Comparison of ENCODE assay signal across 1 cellular context in genomic region chr2:54456526-54457325, GRCh38.
TF ChIP-seq lines count a peak whose summit lies in the region.

No MANE protein-coding gene starts in this region.

TF ChIP-seq in HepG2, 621 proteins besides CTCF, POLR2A, EP300 and RAD21 (continued from another document and continues in another):
- TF ChIP-seq HNF4G (IDR thresholded peaks at IDR 0.05; ENCODE audit: borderline replicate concordance, low read depth, low read length) (no peak), HNF4G (CRISPR knock-in tag; IDR thresholded peaks at IDR 0.05; ENCODE audit: borderline replicate concordance, low read depth) (peak; percentile 47; the same call in 1 of the 2 replicates), ZNF441 (CRISPR knock-in tag; IDR thresholded peaks at IDR 0.05; ENCODE audit: borderline replicate concordance) (peak; percentile 57; the same call in 1 of the 2 replicates), ZFP37 (CRISPR knock-in tag; IDR thresholded peaks at IDR 0.05; ENCODE audit: borderline replicate concordance) (0 out of 2 replicates have a peak, but pooled peaks have one; percentile 20), AGO2 (optimal IDR thresholded peaks at IDR 0.05; ENCODE audit: low read depth, low read length) (peak; percentile 59), ASH2L (IDR thresholded peaks at IDR 0.05; ENCODE audit: insufficient read length, low read depth, low read length) (peak; percentile 10), ZNF800 (CRISPR knock-in tag; IDR thresholded peaks at IDR 0.05) (no peak), ZNF563 (CRISPR knock-in tag; IDR thresholded peaks at IDR 0.05) (peak; percentile 49; the same call in 1 of the 2 replicates), RERE (CRISPR knock-in tag; IDR thresholded peaks at IDR 0.05; ENCODE audit: low read depth) (no peak), MEIS2 (CRISPR knock-in tag; IDR thresholded peaks at IDR 0.05) (peak; percentile 53; the same call in 1 of the 2 replicates), ZFY (CRISPR knock-in tag; IDR thresholded peaks at IDR 0.05) (peak; percentile 48), GZF1 (CRISPR knock-in tag; IDR thresholded peaks at IDR 0.05) (no peak), EZH2 (conservative IDR thresholded peaks at IDR 0.05; ENCODE audit: low read depth, low read length) (no peak), HOXA3 (CRISPR knock-in tag; IDR thresholded peaks at IDR 0.05) (peak; percentile 18; the same call in 1 of the 2 replicates), ZNF792 (CRISPR knock-in tag; IDR thresholded peaks at IDR 0.05) (no peak), YY1 (IDR thresholded peaks at IDR 0.05; ENCODE audit: insufficient read depth, insufficient replicate concordance, low read depth, low read length) (peak; percentile 29), ZNF138 (CRISPR knock-in tag; IDR thresholded peaks at IDR 0.05; ENCODE audit: low read depth) (0 out of 2 replicates have a peak, but pooled peaks have one; percentile 9), TAF15 (IDR thresholded peaks at IDR 0.05; ENCODE audit: low read depth, low read length, poor library complexity, severe bottlenecking) (peak; percentile 63), ZNF776 (CRISPR knock-in tag; IDR thresholded peaks at IDR 0.05) (0 out of 2 replicates have a peak, but pooled peaks have one; percentile 16), ZNF24 (IDR thresholded peaks at IDR 0.05) (no peak), REPIN1 (CRISPR knock-in tag; IDR thresholded peaks at IDR 0.05; ENCODE audit: borderline replicate concordance, low read depth) (no peak), E2F5 (CRISPR knock-in tag; conservative IDR thresholded peaks at IDR 0.05) (no peak; the same call in 1 of the 2 replicates), ZMAT3 (CRISPR knock-in tag; conservative IDR thresholded peaks at IDR 0.05) (0 out of 2 replicates have a peak, but pooled peaks have one; percentile 53), MXI1 (IDR thresholded peaks at IDR 0.05; ENCODE audit: borderline replicate concordance, low read depth, low read length) (0 out of 3 replicates have a peak, but pooled peaks have one; percentile 8), ZNF777 (CRISPR knock-in tag; IDR thresholded peaks at IDR 0.05) (peak; percentile 30; the same call in 1 of the 2 replicates), MAZ (IDR thresholded peaks at IDR 0.05; ENCODE audit: borderline replicate concordance, low read depth, low read length) (no peak), MAZ (CRISPR knock-in tag; IDR thresholded peaks at IDR 0.05; ENCODE audit: low read depth) (peak; percentile 16; the same call in 1 of the 2 replicates), ATF4 (CRISPR knock-in tag; IDR thresholded peaks at IDR 0.05) (0 out of 4 replicates have a peak, but pooled peaks of 1 of the 2 experiments have one; percentile 8), POGK (CRISPR knock-in tag; conservative IDR thresholded peaks at IDR 0.05) (no peak), ZNF639 (CRISPR knock-in tag; conservative IDR thresholded peaks at IDR 0.05) (0 out of 2 replicates have a peak, but pooled peaks have one; percentile 11), ZNF850 (CRISPR knock-in tag; conservative IDR thresholded peaks at IDR 0.05) (no peak), IKZF1 (IDR thresholded peaks at IDR 0.05) (no peak), ZFP62 (CRISPR knock-in tag; IDR thresholded peaks at IDR 0.05) (no peak), NPAS2 (CRISPR knock-in tag; IDR thresholded peaks at IDR 0.05; ENCODE audit: borderline replicate concordance) (no peak), ZBTB4 (CRISPR knock-in tag; IDR thresholded peaks at IDR 0.05; ENCODE audit: borderline replicate concordance) (0 out of 2 replicates have a peak, but pooled peaks have one; percentile 12), ZNF569 (CRISPR knock-in tag; IDR thresholded peaks at IDR 0.05; ENCODE audit: borderline replicate concordance) (no peak), ZFYVE20 (CRISPR knock-in tag; IDR thresholded peaks at IDR 0.05; ENCODE audit: borderline replicate concordance, low read depth) (no peak), ZNF282 (IDR thresholded peaks at IDR 0.05; ENCODE audit: partially characterized antibody) (no peak), ZNF574 (CRISPR knock-in tag; IDR thresholded peaks at IDR 0.05) (peak; percentile 11; the same call in 1 of the 2 replicates), SP5 (CRISPR knock-in tag; IDR thresholded peaks at IDR 0.05; ENCODE audit: borderline replicate concordance, low read depth) (0 out of 2 replicates have a peak, but pooled peaks have one; percentile 10), CREBL2 (CRISPR knock-in tag; IDR thresholded peaks at IDR 0.05; ENCODE audit: borderline replicate concordance) (no peak), IRX3 (CRISPR knock-in tag; IDR thresholded peaks at IDR 0.05; ENCODE audit: borderline replicate concordance, low read depth) (0 out of 2 replicates have a peak, but pooled peaks have one; percentile 2), RBFOX2 (IDR thresholded peaks at IDR 0.05; ENCODE audit: low read depth, low read length) (peak; percentile 75)
